In the genomic region with DNA sequence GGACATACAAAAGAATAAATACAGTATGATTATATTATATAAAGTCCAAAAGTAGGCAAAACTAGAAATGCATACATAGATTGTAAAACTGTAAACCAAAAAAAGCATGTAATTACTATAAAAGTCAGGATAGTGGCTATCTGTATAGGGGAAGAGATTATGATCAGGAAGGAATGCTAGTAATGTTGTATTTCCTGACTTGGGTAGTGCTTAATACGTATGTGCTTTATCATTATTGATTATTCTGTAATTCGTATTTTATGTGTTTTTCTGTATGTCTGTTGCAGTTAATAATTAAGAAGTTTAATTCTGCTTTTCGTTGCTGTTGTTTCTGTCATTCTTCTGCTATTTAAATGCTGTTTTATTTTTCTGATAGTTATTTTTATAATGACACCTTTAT, we compare ENCODE assay signal across 14 cellular contexts.
"Had no signal": no experiment of that assay in that cellular context is flagged by ENCODE, and none has a peak within 500 bp of the region (broad histone marks: within the 10 kb centered on the region; RNA-seq: fewer than 3 reads in every experiment).

No MANE protein-coding gene starts in this region.

- H3K36me3 ChIP-seq: esophagus muscularis mucosa, heart right ventricle, right atrium auricular region had no signal

- H3K9me3 ChIP-seq: esophagus muscularis mucosa, gastrocnemius medialis, heart right ventricle, right atrium auricular region had no signal

- H3K27me3 ChIP-seq: esophagus muscularis mucosa, gastrocnemius medialis, heart right ventricle, right atrium auricular region had no signal

- H3K27ac ChIP-seq: epithelial cell of prostate, esophagus muscularis mucosa, gastrocnemius medialis, heart right ventricle, right atrium auricular region had no signal

- H3K4me3 ChIP-seq: esophagus muscularis mucosa, gastrocnemius medialis, heart right ventricle, right atrium auricular region had no signal

- ATAC-seq: gastrocnemius medialis, heart right ventricle, left lobe of liver, natural killer cell had no signal

- H3K4me1 ChIP-seq: esophagus muscularis mucosa, gastrocnemius medialis, heart right ventricle, right atrium auricular region had no signal

- DNase-seq: effector memory CD4-positive, alpha-beta T cell; gastrocnemius medialis; heart right ventricle; hypothalamus; islet precursor cell; natural killer cell; posterior cingulate gyrus; small intestine; stimulated activated CD4-positive, alpha-beta T cell treated with anti-CD3 and anti-CD28 coated beads, Interleukin-12 subunit alpha, Interleukin-12 subunit beta, amount 100 ng/mL, for 4 hours; stimulated activated naive CD4-positive, alpha-beta T cell treated with Interleukin-2 at 50 U/mL for 16 hours had no signal
